23 cellular contexts compared by ENCODE assay signal in the genomic region with DNA sequence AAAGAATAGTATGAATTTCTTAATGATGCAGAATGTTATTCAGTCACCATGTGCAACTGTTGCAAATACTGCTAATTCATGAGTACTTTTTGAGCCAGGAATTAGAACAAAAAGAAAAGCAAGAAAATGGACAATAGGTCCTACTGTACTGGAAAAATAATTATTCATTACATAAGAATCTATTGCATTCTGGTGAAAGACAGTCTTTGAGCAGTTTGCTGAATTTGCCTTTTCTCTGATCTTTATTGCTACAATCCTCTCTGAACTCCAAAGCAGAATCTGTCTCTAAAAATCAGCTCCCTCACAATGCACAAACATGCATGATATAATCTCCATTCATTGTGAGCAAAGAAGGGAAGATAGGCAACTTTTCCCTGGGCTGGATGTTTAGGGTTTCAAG.
"Had no signal": no experiment of that assay in that cellular context is flagged by ENCODE, and none has a peak within 500 bp of the region (broad histone marks: within the 10 kb centered on the region; RNA-seq: fewer than 3 reads in every experiment).

No MANE protein-coding gene starts in this region.

- H3K36me3 ChIP-seq: breast epithelium, ovary, uterus had no signal

- ATAC-seq: activated T-helper 17 cell treated with anti-CD3 and anti-CD28 coated beads, Interleukin-2, amount 50 U/mL, for 72 hours; left ventricle myocardium superior; psoas muscle; right cardiac atrium; stimulated activated naive CD8-positive, alpha-beta T cell treated with anti-CD3 and anti-CD28 coated beads, Interleukin-15, Interleukin-2, amounts not matched to agents 100 U/mL and 50 U/mL, for 24 hours; T-cell had no signal

- H3K9me3 ChIP-seq: breast epithelium, neutrophil, ovary, uterus had no signal

- H3K27me3 ChIP-seq: breast epithelium, neutrophil, ovary, uterus had no signal

- H3K4me1 ChIP-seq: breast epithelium, psoas muscle, uterus had no signal

- DNase-seq: activated CD4-positive, alpha-beta T cell treated with anti-CD3 and anti-CD28 coated beads for 1 hour; activated CD4-positive, alpha-beta T cell treated with anti-CD3 and anti-CD28 coated beads, Interleukin-2, amount 50 U/mL, for 1 hour; activated naive CD4-positive, alpha-beta T cell; activated naive CD8-positive, alpha-beta T cell treated with anti-CD3 and anti-CD28 coated beads for 36 hours; activated T-cell treated with anti-CD3 and anti-CD28 coated beads, Interleukin-2, amount 50 U/mL, for 24 hours; endodermal cell; kidney glomerular epithelial cell; left ventricle myocardium superior; mammary epithelial cell; ovary; psoas muscle; right cardiac atrium; stimulated activated CD4-positive, alpha-beta T cell treated with anti-CD3 and anti-CD28 coated beads, Interleukin-12 subunit alpha, Interleukin-12 subunit beta, amount 100 ng/mL, for 4 hours; stimulated activated CD4-positive, alpha-beta T cell treated with anti-CD3 and anti-CD28 coated beads, Interleukin-4, amount 100 ng/mL, for 4 hours; stimulated activated naive CD8-positive, alpha-beta T cell treated with anti-CD3 and anti-CD28 coated beads, Interleukin-15, Interleukin-2, amounts not matched to agents 100 U/mL and 50 U/mL, for 24 hours; T-cell; trophoblast cell; uterus had no signal

- H3K4me3 ChIP-seq: breast epithelium, coronary artery, ovary, psoas muscle, uterus had no signal

- H3K27ac ChIP-seq: breast epithelium, coronary artery, epithelial cell of prostate, neutrophil, ovary, psoas muscle, uterus had no signal
